24 cellular contexts compared by ENCODE assay signal in genomic region chr5:7978991-7979390, GRCh38.
DNase-seq lines count a peak whose midpoint lies in the region; ATAC-seq and TF ChIP-seq lines count a peak whose summit lies in the region.
"Had no signal": no experiment of that assay in that cellular context is flagged by ENCODE, and none has a peak within 500 bp of the region (broad histone marks: within the 10 kb centered on the region; RNA-seq: fewer than 3 reads in every experiment).

No MANE protein-coding gene starts in this region.

- in situ Hi-C loops in SK-MEL-5 (cut with HindIII; ENCODE audit: low pct_unique_long_range_greater_than_20kb, low sequenced_read_pairs) = no loop called here

- no peak for ATAC-seq in activated naive CD8-positive, alpha-beta T cell treated with anti-CD3 and anti-CD28 coated beads, Interleukin-2, amount 10 ng/mL, durations not matched to agents 7 days and 5 days (ENCODE audit: low read depth)
- no peak for ATAC-seq in activated naive CD8-positive, alpha-beta T cell treated with anti-CD3 and anti-CD28 coated beads, Interleukin-2, amount 50 U/mL, for 24 hours
- ATAC-seq in sciatic nerve = peak; percentile 68
- ATAC-seq: A549; CD8-positive, alpha-beta T cell; GM12878; GM23338; HCT116 had no signal

- no peak for DNase-seq in activated naive CD8-positive, alpha-beta T cell treated with anti-CD3 and anti-CD28 coated beads, Interleukin-2, amount 10 ng/mL, durations not matched to agents 7 days and 5 days
- DNase-seq in activated naive CD8-positive, alpha-beta T cell treated with anti-CD3 and anti-CD28 coated beads, Interleukin-2, amount 50 U/mL, for 24 hours = no peak
- DNase-seq in Kasumi-1 (lab: John Stamatoyannopoulos, UW) (peak; percentile 30 to 57), SK-MEL-5 (ENCODE audit: low read depth, low spot score) (peak; percentile 26), sciatic nerve (ENCODE audit: low spot score) (no peak), HEK293T (ENCODE audit: extremely low spot score) (no peak), GF-D8 (lab: John Stamatoyannopoulos, UW) (no peak), right atrium auricular region (ENCODE audit: low spot score) (no peak)
- DNase-seq: 8988T; ACHN; AML-193; BE2C; Caco-2; CD4-positive, CD25-positive, alpha-beta regulatory T cell; CD8-positive, alpha-beta T cell; DMS153; DND-41; H9; HFFc6 had no signal

- no peak overlapping the region for H3K4me3 ChIP-seq in right atrium auricular region
- H3K4me3 ChIP-seq: A549, GM12878, GM23338 had no signal

- H3K4me1 ChIP-seq in right atrium auricular region = no peaks in the 10 kb centered on the region
- H3K4me1 ChIP-seq: A549, BE2C, Caco-2 had no signal

- peaks cover 2% of the 10 kb centered on the region for H3K9me3 Mint-ChIP-seq in activated naive CD8-positive, alpha-beta T cell treated with anti-CD3 and anti-CD28 coated beads, Interleukin-2, amount 10 ng/mL, durations not matched to agents 7 days and 5 days
- no peaks in the 10 kb centered on the region for H3K9me3 Mint-ChIP-seq in activated naive CD8-positive, alpha-beta T cell treated with anti-CD3 and anti-CD28 coated beads, Interleukin-2, amount 50 U/mL, for 24 hours
- H3K9me3 Mint-ChIP-seq: CD8-positive, alpha-beta T cell; GM23338; H9 had no signal

- H3K27ac ChIP-seq in right atrium auricular region = no peak overlapping the region
- H3K27ac ChIP-seq: A549, C4-2B had no signal

- POLR2A ChIA-PET in activated naive CD8-positive, alpha-beta T cell treated with anti-CD3 and anti-CD28 coated beads, Interleukin-2, amount 10 ng/mL, durations not matched to agents 7 days and 5 days (lab: Charles Lee) = no interaction called here
- POLR2A ChIA-PET in HEK293T (lab: Yijun Ruan, JAX) = no interaction called here

- no peak for TF ChIP-seq CTCF in right atrium auricular region (IDR thresholded peaks at IDR 0.05)

- H3K27ac Mint-ChIP-seq in activated naive CD8-positive, alpha-beta T cell treated with anti-CD3 and anti-CD28 coated beads, Interleukin-2, amount 10 ng/mL, durations not matched to agents 7 days and 5 days = peak overlapping the region; percentile 42
- H3K27ac Mint-ChIP-seq in activated naive CD8-positive, alpha-beta T cell treated with anti-CD3 and anti-CD28 coated beads, Interleukin-2, amount 50 U/mL, for 24 hours = no peak overlapping the region
- H3K27ac Mint-ChIP-seq: CD4-positive, CD25-positive, alpha-beta regulatory T cell; CD8-positive, alpha-beta T cell; GM23338; HFFc6 had no signal

- no peaks in the 10 kb centered on the region for H3K27me3 ChIP-seq in right atrium auricular region
- H3K27me3 ChIP-seq: BE2C had no signal

- no peaks in the 10 kb centered on the region for H3K27me3 Mint-ChIP-seq in activated naive CD8-positive, alpha-beta T cell treated with anti-CD3 and anti-CD28 coated beads, Interleukin-2, amount 10 ng/mL, durations not matched to agents 7 days and 5 days
- H3K27me3 Mint-ChIP-seq in activated naive CD8-positive, alpha-beta T cell treated with anti-CD3 and anti-CD28 coated beads, Interleukin-2, amount 50 U/mL, for 24 hours = no peaks in the 10 kb centered on the region

- no peaks in the 10 kb centered on the region for H3K9me3 ChIP-seq in right atrium auricular region
- H3K9me3 ChIP-seq: A549, BE2C, Caco-2 had no signal

- CTCF ChIA-PET in HEK293T (lab: Yijun Ruan, JAX) = no interaction called here

- H3K4me3 Mint-ChIP-seq in activated naive CD8-positive, alpha-beta T cell treated with anti-CD3 and anti-CD28 coated beads, Interleukin-2, amount 10 ng/mL, durations not matched to agents 7 days and 5 days = no peak overlapping the region
- no peak overlapping the region for H3K4me3 Mint-ChIP-seq in activated naive CD8-positive, alpha-beta T cell treated with anti-CD3 and anti-CD28 coated beads, Interleukin-2, amount 50 U/mL, for 24 hours
- H3K4me3 Mint-ChIP-seq: CD4-positive, CD25-positive, alpha-beta regulatory T cell; CD8-positive, alpha-beta T cell; GM23338; H9; HFFc6 had no signal

- no peaks in the 10 kb centered on the region for H3K36me3 Mint-ChIP-seq in activated naive CD8-positive, alpha-beta T cell treated with anti-CD3 and anti-CD28 coated beads, Interleukin-2, amount 10 ng/mL, durations not matched to agents 7 days and 5 days
- H3K36me3 Mint-ChIP-seq in activated naive CD8-positive, alpha-beta T cell treated with anti-CD3 and anti-CD28 coated beads, Interleukin-2, amount 50 U/mL, for 24 hours (ENCODE audit: low read depth) = no peaks in the 10 kb centered on the region
- H3K36me3 Mint-ChIP-seq: CD4-positive, CD25-positive, alpha-beta regulatory T cell; CD8-positive, alpha-beta T cell had no signal

- no peaks in the 10 kb centered on the region for H3K36me3 ChIP-seq in right atrium auricular region
- H3K36me3 ChIP-seq: BE2C had no signal

- intact Hi-C loops in sciatic nerve (cut with DNase I) = no loop called here

- H3K4me1 Mint-ChIP-seq in activated naive CD8-positive, alpha-beta T cell treated with anti-CD3 and anti-CD28 coated beads, Interleukin-2, amount 10 ng/mL, durations not matched to agents 7 days and 5 days = no peaks in the 10 kb centered on the region
- H3K4me1 Mint-ChIP-seq in activated naive CD8-positive, alpha-beta T cell treated with anti-CD3 and anti-CD28 coated beads, Interleukin-2, amount 50 U/mL, for 24 hours = no peaks in the 10 kb centered on the region
- H3K4me1 Mint-ChIP-seq: CD4-positive, CD25-positive, alpha-beta regulatory T cell; GM23338; H9 had no signal

TF ChIP-seq in HEK293T, 16 proteins besides CTCF, POLR2A, EP300 and RAD21:
- TF ChIP-seq FOXM1 (IDR thresholded peaks at IDR 0.05; ENCODE audit: borderline replicate concordance) = no peak
- TF ChIP-seq HDGF (IDR thresholded peaks at IDR 0.05; ENCODE audit: borderline replicate concordance) = no peak
- no peak for TF ChIP-seq FOXK2 (IDR thresholded peaks at IDR 0.05)
- no peak for TF ChIP-seq PKNOX1 (IDR thresholded peaks at IDR 0.05)
- TF ChIP-seq CTBP1 (IDR thresholded peaks at IDR 0.05; ENCODE audit: borderline replicate concordance) = no peak

Comparison
In these comparisons a context has a peak if more than half of its experiments do, and no peak if none do; other contexts are left out.
1. DNase-seq: peak in Kasumi-1 (2 of 2) and SK-MEL-5 (single experiment); none in activated naive CD8-positive, alpha-beta T cell treated with anti-CD3 and anti-CD28 coated beads, Interleukin-2, amount 10 ng/mL, durations not matched to agents 7 days and 5 days (single experiment), activated naive CD8-positive, alpha-beta T cell treated with anti-CD3 and anti-CD28 coated beads, Interleukin-2, amount 50 U/mL, for 24 hours (single experiment), sciatic nerve (single experiment), HEK293T (single experiment), GF-D8 (single experiment) and right atrium auricular region (single experiment).